In the genomic region with DNA sequence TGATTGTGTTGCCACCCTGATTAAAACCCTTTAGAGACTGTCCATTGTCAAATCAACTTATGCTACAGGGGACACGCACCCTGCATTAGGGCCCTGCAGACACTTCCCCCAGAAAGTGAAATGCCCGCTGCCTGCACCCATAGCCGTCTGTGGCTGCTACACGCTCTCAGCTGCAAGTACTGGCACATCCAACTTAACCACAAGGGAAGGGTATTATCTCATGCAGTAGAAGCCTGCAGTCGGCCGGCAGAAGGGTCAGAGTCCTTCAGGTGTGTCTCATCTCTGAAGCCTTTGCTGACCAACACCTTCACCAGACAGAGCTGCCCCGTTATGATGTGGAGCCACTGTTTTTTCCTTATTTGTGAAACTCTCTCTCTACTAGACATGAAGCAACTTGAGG, we compare ENCODE assay signal across 17 cellular contexts. TPM values are rescaled to one million over a fixed set of nuclear protein-coding genes. Genes with fewer than 3 reads are reported as not detected.
DNase-seq lines count a peak whose midpoint lies in the region; ATAC-seq, FAIRE-seq and TF ChIP-seq lines count a peak whose summit lies in the region.
"Had no signal": no experiment of that assay in that cellular context is flagged by ENCODE, and none has a peak within 500 bp of the region (broad histone marks: within the 10 kb centered on the region; RNA-seq: fewer than 3 reads in every experiment).

No MANE protein-coding gene starts in this region.

- no peak overlapping the region for H3K27ac Mint-ChIP-seq in natural killer cell
- H3K27ac Mint-ChIP-seq in natural killer cell treated with Interleukin-12 subunit alpha and Interleukin-12 subunit beta and Interleukin-15 and Interleukin-18, amount 100 ng/mL, for 72 hours = no peak overlapping the region
- no peak overlapping the region for H3K27ac Mint-ChIP-seq in activated T-helper 2 cell treated with anti-CD3 and anti-CD28 coated beads, Interferon-gamma antibody, Interleukin-2, Interleukin-4, amounts not matched to agents 10 μg/mL and 5 μg/mL and 100 μg/mL, durations not matched to agents 14 hours and 24 hours and 36 hours
- H3K27ac Mint-ChIP-seq: activated CD8-positive, alpha-beta memory T cell treated with anti-CD3 and anti-CD28 coated beads, Interleukin-2, amount 10 ng/mL, durations not matched to agents 7 days and 5 days had no signal

- H3K79me2 ChIP-seq in keratinocyte (ENCODE audit: control insufficient read depth, insufficient read depth, low read length) = no peaks in the 10 kb centered on the region
- H3K79me2 ChIP-seq: parathyroid adenoma had no signal

- 40 to 55% methylated on average over 1 to 7 of the region's 7 CpGs for WGBS in transverse colon (ENCODE audit: low coverage in 1 of 2), 2 donors

- TF ChIP-seq POLR2A in transverse colon (IDR thresholded peaks at IDR 0.05) = no peak

- peak overlapping the region; percentile 33 for H3K9ac ChIP-seq in keratinocyte (ENCODE audit: control insufficient read depth, extremely low read depth, insufficient read depth, low read length)
- H3K9ac ChIP-seq: GM23248, parathyroid adenoma had no signal

- H3K4me1 ChIP-seq in keratinocyte (ENCODE audit: control insufficient read depth, extremely low read depth, insufficient read depth, low read length) = peaks cover 37% of the 10 kb centered on the region
- no peaks in the 10 kb centered on the region for H3K4me1 ChIP-seq in transverse colon
- H3K4me1 ChIP-seq: heart right ventricle, parathyroid adenoma, vagina had no signal

- no peak overlapping the region for H2AFZ ChIP-seq in keratinocyte (ENCODE audit: control insufficient read depth, low read length)
- H2AFZ ChIP-seq: GM23248, parathyroid adenoma had no signal

- H3K9me3 Mint-ChIP-seq in natural killer cell = no peaks in the 10 kb centered on the region
- no peaks in the 10 kb centered on the region for H3K9me3 Mint-ChIP-seq in natural killer cell treated with Interleukin-12 subunit alpha and Interleukin-12 subunit beta and Interleukin-15 and Interleukin-18, amount 100 ng/mL, for 72 hours
- no peaks in the 10 kb centered on the region for H3K9me3 Mint-ChIP-seq in activated T-helper 2 cell treated with anti-CD3 and anti-CD28 coated beads, Interferon-gamma antibody, Interleukin-2, Interleukin-4, amounts not matched to agents 10 μg/mL and 5 μg/mL and 100 μg/mL, durations not matched to agents 14 hours and 24 hours and 36 hours

- peaks cover 17 to 18% of the 10 kb centered on the region in 2 experiments for H3K36me3 ChIP-seq in keratinocyte (ENCODE audit: control insufficient read depth in 2 of 2, extremely low read depth in 1 of 2, insufficient read depth in 2 of 2, low read length in 2 of 2)
- no peaks in the 10 kb centered on the region for H3K36me3 ChIP-seq in transverse colon
- H3K36me3 ChIP-seq: vagina had no signal

- no peak overlapping the region for H3K4me3 Mint-ChIP-seq in natural killer cell
- no peak overlapping the region for H3K4me3 Mint-ChIP-seq in natural killer cell treated with Interleukin-12 subunit alpha and Interleukin-12 subunit beta and Interleukin-15 and Interleukin-18, amount 100 ng/mL, for 72 hours
- no peak overlapping the region for H3K4me3 Mint-ChIP-seq in activated T-helper 2 cell treated with anti-CD3 and anti-CD28 coated beads, Interferon-gamma antibody, Interleukin-2, Interleukin-4, amounts not matched to agents 10 μg/mL and 5 μg/mL and 100 μg/mL, durations not matched to agents 14 hours and 24 hours and 36 hours (ENCODE audit: low read depth)
- H3K4me3 Mint-ChIP-seq: activated CD8-positive, alpha-beta memory T cell treated with anti-CD3 and anti-CD28 coated beads, Interleukin-2, amount 10 ng/mL, durations not matched to agents 7 days and 5 days had no signal

- H3K9me3 ChIP-seq in keratinocyte (ENCODE audit: control insufficient read depth, low read depth, low read length) = no peaks in the 10 kb centered on the region
- H3K9me3 ChIP-seq in transverse colon = no peaks in the 10 kb centered on the region
- H3K9me3 ChIP-seq: esophagus squamous epithelium, vagina had no signal

- FAIRE-seq in keratinocyte (lab: Jason Lieb, UNC) = peak; percentile 75

- TF ChIP-seq CTCF in natural killer cell (IDR thresholded peaks at IDR 0.05) = no peak
- no peak for TF ChIP-seq CTCF in keratinocyte (optimal IDR thresholded peaks at IDR 0.05 in 1 of 3, IDR thresholded peaks at IDR 0.05 in 1 of 3, conservative IDR thresholded peaks at IDR 0.05 in 1 of 3; ENCODE audit: extremely low read depth in 1 of 3, insufficient read depth in 2 of 3, low read length in 3 of 3)
- TF ChIP-seq CTCF in transverse colon (IDR thresholded peaks at IDR 0.05) = no peak

- in situ Hi-C loops in transverse colon (cut with MboI; ENCODE audit: low pct_ligation_motif_present in 1 of 4, low pct_unique_long_range_greater_than_20kb in 1 of 4, low sequenced_read_pairs in 3 of 4) = no loop called here

- DNase-seq in natural killer cell (no peak), RPMI8226 (peak; percentile 10), keratinocyte (ENCODE audit: low read depth, low spot score) (no peak), transverse colon (peak; percentile 20), NCI-H1092 (lab: John Stamatoyannopoulos, UW) (no peak)
- DNase-seq in natural killer cell treated with Interleukin-12 subunit alpha and Interleukin-12 subunit beta and Interleukin-15 and Interleukin-18, amount 100 ng/mL, for 72 hours (ENCODE audit: low spot score) = no peak
- no peak for DNase-seq in activated T-helper 2 cell treated with anti-CD3 and anti-CD28 coated beads, Interferon-gamma antibody, Interleukin-2, Interleukin-4, amounts not matched to agents 10 μg/mL and 5 μg/mL and 100 μg/mL, durations not matched to agents 14 hours and 24 hours and 36 hours (ENCODE audit: low spot score)
- DNase-seq: activated CD8-positive, alpha-beta memory T cell treated with anti-CD3 and anti-CD28 coated beads, Interleukin-2, amount 10 ng/mL, durations not matched to agents 7 days and 5 days; Calu3; esophagus squamous epithelium; GM23248; heart right ventricle; kidney; NCI-H2081 treated with DMSO at 0.1 percent for 48 hours had no signal

- H3K4me3 ChIP-seq in keratinocyte (ENCODE audit: control insufficient read depth in 2 of 3, extremely low read depth in 1 of 3, insufficient read depth in 2 of 3, low read depth in 1 of 3, low read length in 3 of 3) (no peak overlapping the region), transverse colon (no peak overlapping the region)
- H3K4me3 ChIP-seq: esophagus squamous epithelium, GM23248, heart right ventricle, vagina had no signal

- H3K36me3 Mint-ChIP-seq in natural killer cell = no peaks in the 10 kb centered on the region
- no peaks in the 10 kb centered on the region for H3K36me3 Mint-ChIP-seq in natural killer cell treated with Interleukin-12 subunit alpha and Interleukin-12 subunit beta and Interleukin-15 and Interleukin-18, amount 100 ng/mL, for 72 hours
- H3K36me3 Mint-ChIP-seq in activated T-helper 2 cell treated with anti-CD3 and anti-CD28 coated beads, Interferon-gamma antibody, Interleukin-2, Interleukin-4, amounts not matched to agents 10 μg/mL and 5 μg/mL and 100 μg/mL, durations not matched to agents 14 hours and 24 hours and 36 hours (ENCODE audit: low read depth) = no peaks in the 10 kb centered on the region
- H3K36me3 Mint-ChIP-seq: activated CD8-positive, alpha-beta memory T cell treated with anti-CD3 and anti-CD28 coated beads, Interleukin-2, amount 10 ng/mL, durations not matched to agents 7 days and 5 days had no signal

- H3K27me3 Mint-ChIP-seq in natural killer cell (ENCODE audit: low read depth in 2 of 2) = no peaks in the 10 kb centered on the region
- no peaks in the 10 kb centered on the region for H3K27me3 Mint-ChIP-seq in natural killer cell treated with Interleukin-12 subunit alpha and Interleukin-12 subunit beta and Interleukin-15 and Interleukin-18, amount 100 ng/mL, for 72 hours
- H3K27me3 Mint-ChIP-seq in activated T-helper 2 cell treated with anti-CD3 and anti-CD28 coated beads, Interferon-gamma antibody, Interleukin-2, Interleukin-4, amounts not matched to agents 10 μg/mL and 5 μg/mL and 100 μg/mL, durations not matched to agents 14 hours and 24 hours and 36 hours (ENCODE audit: low read depth) = peaks cover 8% of the 10 kb centered on the region
- H3K27me3 Mint-ChIP-seq: activated CD8-positive, alpha-beta memory T cell treated with anti-CD3 and anti-CD28 coated beads, Interleukin-2, amount 10 ng/mL, durations not matched to agents 7 days and 5 days had no signal

- H4K20me1 ChIP-seq in keratinocyte (ENCODE audit: control insufficient read depth, extremely low read depth, insufficient read depth, low read length) = no peaks in the 10 kb centered on the region

- peak; percentile 57 to 74 (median 64) for ATAC-seq in natural killer cell
- no peak for ATAC-seq in natural killer cell treated with Interleukin-12 subunit alpha and Interleukin-12 subunit beta and Interleukin-15 and Interleukin-18, amount 100 ng/mL, for 72 hours
- ATAC-seq in HG03439 (IDR thresholded peaks at IDR 0.05; ENCODE audit: unreplicated experiment) = no peak
- ATAC-seq: activated CD8-positive, alpha-beta memory T cell treated with anti-CD3 and anti-CD28 coated beads, Interleukin-2, amount 10 ng/mL, durations not matched to agents 7 days and 5 days; heart right ventricle had no signal

- H3K4me1 Mint-ChIP-seq in natural killer cell = peaks cover 0 to 12% of the 10 kb centered on the region in 2 donors
- peaks cover 2 to 11% of the 10 kb centered on the region in 2 donors for H3K4me1 Mint-ChIP-seq in natural killer cell treated with Interleukin-12 subunit alpha and Interleukin-12 subunit beta and Interleukin-15 and Interleukin-18, amount 100 ng/mL, for 72 hours (ENCODE audit: low read depth in 2 of 2)
- peaks cover 2% of the 10 kb centered on the region for H3K4me1 Mint-ChIP-seq in activated T-helper 2 cell treated with anti-CD3 and anti-CD28 coated beads, Interferon-gamma antibody, Interleukin-2, Interleukin-4, amounts not matched to agents 10 μg/mL and 5 μg/mL and 100 μg/mL, durations not matched to agents 14 hours and 24 hours and 36 hours (ENCODE audit: low read depth)

- TF ChIP-seq EP300 in transverse colon (IDR thresholded peaks at IDR 0.05; ENCODE audit: low read depth) = no peak

- intact Hi-C loops in natural killer cell (cut with micrococcal nuclease) = no loop called here
- intact Hi-C loops in transverse colon (cut with DNase I; ENCODE audit: low total_unique reads) = no loop called here
- intact Hi-C loops in activated T-helper 2 cell treated with anti-CD3 and anti-CD28 coated beads, Interferon-gamma antibody, Interleukin-2, Interleukin-4, amounts not matched to agents 10 μg/mL and 5 μg/mL and 100 μg/mL, durations not matched to agents 14 hours and 24 hours and 36 hours (cut with micrococcal nuclease) = no loop called here

- H3K4me2 ChIP-seq in keratinocyte (ENCODE audit: control insufficient read depth, extremely low read depth, insufficient read depth, low read depth, low read length) = peak overlapping the region; percentile 33

- dilution Hi-C loops in keratinocyte (cut with MboI; ENCODE audit: extremely low pct_ligation_motif_present, low sequenced_read_pairs) = no loop called here

- H3K27ac ChIP-seq in keratinocyte (ENCODE audit: control insufficient read depth, insufficient read depth, low read length) (peak overlapping the region; percentile 58), transverse colon (no peak overlapping the region)
- H3K27ac ChIP-seq: esophagus squamous epithelium, GM23248, heart right ventricle, parathyroid adenoma, vagina had no signal

- H3K9me1 ChIP-seq in keratinocyte (ENCODE audit: control insufficient read depth, extremely low read depth, insufficient read depth, low read length) = no peaks in the 10 kb centered on the region

- H3K27me3 ChIP-seq in keratinocyte (ENCODE audit: control insufficient read depth, extremely low read depth, insufficient read depth, low read length) (no peaks in the 10 kb centered on the region), transverse colon (no peaks in the 10 kb centered on the region)
- H3K27me3 ChIP-seq: esophagus squamous epithelium, heart right ventricle, vagina had no signal

RNA-seq across cellular contexts. Expression of gene CFAP251, which starts 20.8 kb away (rescaled TPM):
- under 1 TPM; 0.59 to 0.80 (median 0.59) TPM for total RNA-seq in natural killer cell
- 1 to 10 TPM; 2.0 to 2.9 TPM for total RNA-seq in natural killer cell treated with Interleukin-12 subunit alpha and Interleukin-12 subunit beta and Interleukin-15 and Interleukin-18, amount 100 ng/mL, for 72 hours
- polyA plus RNA-seq in keratinocyte = 69.9 to 74.2 TPM (median 70.7 TPM) in 3 replicates
- polyA plus RNA-seq in keratinocyte (2011; ENCODE audit: low read depth) = 18.8 TPM
- polyA plus RNA-seq in keratinocyte (2011; cell fraction: cytosol; rRNA removed) = 48.3 and 59.3 TPM in 2 replicates
- 77.8 and 86.7 TPM in 2 replicates for polyA plus RNA-seq in keratinocyte (2011; cell fraction: nucleus; rRNA removed)
- 28.4 and 57.7 TPM in 2 replicates for polyA plus RNA-seq in keratinocyte (2012; ENCODE audit: low replicate concordance)
- 22.9 to 83.6 TPM (median 76.1 TPM) in 3 replicates for polyA minus RNA-seq in keratinocyte
- 32.8 TPM for polyA minus RNA-seq in keratinocyte (2011; cell fraction: cytosol; rRNA and poly(A)+ RNA removed)
- polyA minus RNA-seq in keratinocyte (2011; cell fraction: nucleus; rRNA and poly(A)+ RNA removed) = 44.0 and 80.8 TPM in 2 replicates
- total RNA-seq in transverse colon = 1 to 10 TPM in 1 of 4 donors, under 1 TPM in 1, not detected in 2; 0.41 to 1.7 TPM
- total RNA-seq in activated T-helper 2 cell treated with anti-CD3 and anti-CD28 coated beads, Interferon-gamma antibody, Interleukin-2, Interleukin-4, amounts not matched to agents 10 μg/mL and 5 μg/mL and 100 μg/mL, durations not matched to agents 14 hours and 24 hours and 36 hours = 0.80 and 0.82 TPM in 2 replicates

RNA-seq across cellular contexts. Expression of gene PSMD9, which starts 50.6 kb away (rescaled TPM):
- 10 to 100 TPM; 32.0 to 47.6 (median 47.2) TPM for total RNA-seq in natural killer cell
- 10 to 100 TPM; 56.0 to 61.3 TPM for total RNA-seq in natural killer cell treated with Interleukin-12 subunit alpha and Interleukin-12 subunit beta and Interleukin-15 and Interleukin-18, amount 100 ng/mL, for 72 hours
- polyA plus RNA-seq in keratinocyte = 84.8 to 95.4 TPM (median 90.5 TPM) in 3 replicates
- 56.7 TPM for polyA plus RNA-seq in keratinocyte (2011; ENCODE audit: low read depth)
- polyA plus RNA-seq in keratinocyte (2011; cell fraction: cytosol; rRNA removed) = 48.4 and 89.7 TPM in 2 replicates
- polyA plus RNA-seq in keratinocyte (2011; cell fraction: nucleus; rRNA removed) = 43.2 and 46.3 TPM in 2 replicates
- 56.6 and 118 TPM in 2 replicates for polyA plus RNA-seq in keratinocyte (2012; ENCODE audit: low replicate concordance)
- 26.1 to 49.7 TPM (median 35.2 TPM) in 3 replicates for polyA minus RNA-seq in keratinocyte
- polyA minus RNA-seq in keratinocyte (2011; cell fraction: cytosol; rRNA and poly(A)+ RNA removed) = 85.6 TPM
- 21.6 and 22.6 TPM in 2 replicates for polyA minus RNA-seq in keratinocyte (2011; cell fraction: nucleus; rRNA and poly(A)+ RNA removed)
- 10 to 100 TPM; 21.7 to 57.3 (median 46.2) TPM for total RNA-seq in transverse colon
- total RNA-seq in activated T-helper 2 cell treated with anti-CD3 and anti-CD28 coated beads, Interferon-gamma antibody, Interleukin-2, Interleukin-4, amounts not matched to agents 10 μg/mL and 5 μg/mL and 100 μg/mL, durations not matched to agents 14 hours and 24 hours and 36 hours = 65.2 and 71.0 TPM in 2 replicates

Comparison
In these comparisons a context has a peak if more than half of its experiments do, and no peak if none do; other contexts are left out.
1. ATAC-seq: peak in natural killer cell (3 of 3); none in natural killer cell treated with Interleukin-12 subunit alpha and Interleukin-12 subunit beta and Interleukin-15 and Interleukin-18, amount 100 ng/mL, for 72 hours (0 of 2) and HG03439 (single experiment).
2. DNase-seq: peak in RPMI8226 (single experiment) and transverse colon (single experiment); none in natural killer cell (single experiment), natural killer cell treated with Interleukin-12 subunit alpha and Interleukin-12 subunit beta and Interleukin-15 and Interleukin-18, amount 100 ng/mL, for 72 hours (single experiment), keratinocyte (single experiment), NCI-H1092 (single experiment) and activated T-helper 2 cell treated with anti-CD3 and anti-CD28 coated beads, Interferon-gamma antibody, Interleukin-2, Interleukin-4, amounts not matched to agents 10 μg/mL and 5 μg/mL and 100 μg/mL, durations not matched to agents 14 hours and 24 hours and 36 hours (single experiment).